In the genomic region with DNA sequence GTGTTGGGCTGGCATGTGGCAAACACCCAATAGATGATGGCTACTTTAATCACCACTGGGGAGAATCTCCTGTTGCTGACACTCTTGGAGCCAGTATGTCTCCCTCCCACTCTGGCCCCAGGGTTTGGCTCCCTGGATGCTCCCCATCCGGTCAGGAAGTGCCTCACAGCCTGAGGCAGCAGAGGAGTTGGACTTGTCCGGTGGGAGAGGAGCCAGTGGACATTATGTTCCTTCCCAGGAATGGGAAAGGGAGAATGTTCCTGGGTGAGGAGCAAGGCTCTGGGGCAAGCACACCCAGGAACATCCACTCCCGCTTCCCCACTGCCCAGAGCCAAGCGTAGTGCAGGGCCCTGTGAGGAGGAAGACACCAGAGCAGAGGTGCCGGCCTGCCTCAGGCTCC, we compare ENCODE assay signal across 11 cellular contexts.
DNase-seq lines count a peak whose midpoint lies in the region; ATAC-seq, FAIRE-seq and TF ChIP-seq lines count a peak whose summit lies in the region.
"Had no signal": no experiment of that assay in that cellular context is flagged by ENCODE, and none has a peak within 500 bp of the region (broad histone marks: within the 10 kb centered on the region; RNA-seq: fewer than 3 reads in every experiment).

No MANE protein-coding gene starts in this region.

- no TSS peak for BruUV-seq in HepG2 (replicated peaks; lab: Mats Ljungman, UMichigan)

- intact Hi-C loops in HepG2 (cut with micrococcal nuclease; ENCODE audit: unreplicated experiment) (no loop called here), mucosa of descending colon (cut with DNase I, micrococcal nuclease) (no loop called here)

- no peak overlapping the region for H3K4me2 ChIP-seq in HepG2 (ENCODE audit: low read depth, low read length)

- H3K4me1 ChIP-seq in liver (ENCODE audit: control insufficient read depth in 4 of 4, insufficient read depth in 4 of 4, low read length in 3 of 4), result no peaks in the 10 kb centered on the region
- H3K4me1 ChIP-seq in HepG2 (ENCODE audit: insufficient read depth, low read length), result no peaks in the 10 kb centered on the region
- H3K4me1 ChIP-seq in mucosa of descending colon (ENCODE audit: low read depth), result no peaks in the 10 kb centered on the region

- no peaks in the 10 kb centered on the region for H4K20me1 ChIP-seq in HepG2 (ENCODE audit: insufficient read depth, low read length)

- in situ Hi-C loops in HepG2 (cut with HindIII; ENCODE audit: extremely low pct_ligation_motif_present, low pct_unique_long_range_greater_than_20kb), result no loop called here

- H3K79me2 ChIP-seq in HepG2 (ENCODE audit: insufficient read depth, low read length), result no peaks in the 10 kb centered on the region

- TF ChIP-seq CTCF in liver (IDR thresholded peaks at IDR 0.05; ENCODE audit: low read depth, low read length, missing input control) (no peak), HepG2 (CRISPR knock-in tag; IDR thresholded peaks at IDR 0.05) (no peak), mucosa of descending colon (IDR thresholded peaks at IDR 0.05) (no peak)

- H3K27me3 ChIP-seq in liver (ENCODE audit: control insufficient read depth in 4 of 4, insufficient read depth in 4 of 4, low read length in 3 of 4) (no peaks in the 10 kb centered on the region), HepG2 (ENCODE audit: control insufficient read depth in 1 of 2, insufficient read depth in 2 of 2, low read length in 2 of 2) (peaks cover 1 to 19% of the 10 kb centered on the region in 2 experiments; a peak in 2 of 5 replicates)

- FAIRE-seq in HepG2 (lab: Jason Lieb, UNC), result no peak
- FAIRE-seq in urothelium cell line (lab: Jason Lieb, UNC), result no peak

- no peak for DNase-seq in HepG2 (ENCODE audit: low spot score)
- DNase-seq in fibroblast of gingiva (ENCODE audit: low read depth), result peak; percentile 97
- DNase-seq in mucosa of descending colon, result no peak
- DNase-seq in urothelium cell line (ENCODE audit: low spot score), result no peak
- DNase-seq in LoVo (ENCODE audit: low spot score), result no peak
- DNase-seq: NCI-H1930; stimulated activated naive CD8-positive, alpha-beta T cell treated with anti-CD3 and anti-CD28 coated beads, Interleukin-15, amount 100 ng/mL, for 72 hours had no signal

- CTCF ChIA-PET in HepG2 (lab: Yijun Ruan, JAX; ENCODE audit: low intra/inter-chr PET ratio, low total read pairs), result no interaction called here

- H3K9ac ChIP-seq in liver (ENCODE audit: low read depth in 1 of 2, low read length in 2 of 2), result no peak overlapping the region
- no peak overlapping the region for H3K9ac ChIP-seq in HepG2 (ENCODE audit: insufficient read depth, low read depth, low read length)

- no peaks in the 10 kb centered on the region for H3K36me3 ChIP-seq in liver (ENCODE audit: control insufficient read depth in 4 of 4, insufficient read depth in 3 of 4, low read depth in 1 of 4, low read length in 3 of 4)
- H3K36me3 ChIP-seq in HepG2 (replicated peaks in 1 of 2; ENCODE audit: control insufficient read depth in 1 of 2, insufficient read depth in 2 of 2, low read length in 2 of 2), result no peaks in the 10 kb centered on the region
- no peaks in the 10 kb centered on the region for H3K36me3 ChIP-seq in mucosa of descending colon (ENCODE audit: low read depth)

- POLR2A ChIA-PET in HepG2 (lab: Yijun Ruan, JAX), result no interaction called here

- TF ChIP-seq RAD21 in liver (IDR thresholded peaks at IDR 0.05), result peak in 1 of 2 donors; percentile 48
- no peak for TF ChIP-seq RAD21 in HepG2 (CRISPR knock-in tag; IDR thresholded peaks at IDR 0.05)

- TF ChIP-seq POLR2A in HepG2 (IDR thresholded peaks at IDR 0.05; ENCODE audit: insufficient read depth in 1 of 2, low read depth in 2 of 2, low read length in 2 of 2), result no peak

- ATAC-seq in HepG2 (no peak), mucosa of descending colon (peak; percentile 40), GM21515 (IDR thresholded peaks at IDR 0.05; ENCODE audit: unreplicated experiment) (no peak), HG03342 (IDR thresholded peaks at IDR 0.05; ENCODE audit: unreplicated experiment) (no peak)
- ATAC-seq: stimulated activated naive CD8-positive, alpha-beta T cell treated with anti-CD3 and anti-CD28 coated beads, Interleukin-15, amount 100 ng/mL, for 72 hours had no signal

- H3K27ac ChIP-seq in liver (ENCODE audit: low read depth in 1 of 2, low read length in 2 of 2) (no peak overlapping the region), HepG2 (ENCODE audit: extremely low read length, insufficient read depth, low read length) (no peak overlapping the region)
- H3K27ac ChIP-seq: 22Rv1 had no signal

- H3K9me3 ChIP-seq in liver (ENCODE audit: control insufficient read depth in 4 of 4, low read length in 3 of 4) (no peaks in the 10 kb centered on the region), HepG2 (ENCODE audit: low read length) (no peaks in the 10 kb centered on the region), mucosa of descending colon (no peaks in the 10 kb centered on the region)

- no peak for TF ChIP-seq EP300 in HepG2 (IDR thresholded peaks at IDR 0.05; ENCODE audit: low read depth in 2 of 2, low read length in 2 of 2)
- no peak for TF ChIP-seq EP300 in HepG2 (CRISPR knock-in tag; IDR thresholded peaks at IDR 0.05; ENCODE audit: borderline replicate concordance)

- H2AFZ ChIP-seq in HepG2 (ENCODE audit: low read length), result no peak overlapping the region

- 80% methylated on average over 5 of the region's 5 CpGs for WGBS in liver
- WGBS in HepG2 (ENCODE audit: low lambda C conversion rate), result 18% methylated on average over 4 of the region's 5 CpGs

- H3K4me3 ChIP-seq in liver (ENCODE audit: low read depth in 1 of 3, low read length in 3 of 3) (no peak overlapping the region), HepG2 (replicated peaks in 1 of 3; ENCODE audit: insufficient read depth in 1 of 3, low read depth in 2 of 3, low read length in 3 of 3) (no peak overlapping the region), mucosa of descending colon (no peak overlapping the region)

TF ChIP-seq in liver, 16 proteins besides CTCF, POLR2A, EP300 and RAD21 (continues in another document):
- no peak for TF ChIP-seq TAF1 (conservative IDR thresholded peaks at IDR 0.05)
- TF ChIP-seq, protein P1, sequence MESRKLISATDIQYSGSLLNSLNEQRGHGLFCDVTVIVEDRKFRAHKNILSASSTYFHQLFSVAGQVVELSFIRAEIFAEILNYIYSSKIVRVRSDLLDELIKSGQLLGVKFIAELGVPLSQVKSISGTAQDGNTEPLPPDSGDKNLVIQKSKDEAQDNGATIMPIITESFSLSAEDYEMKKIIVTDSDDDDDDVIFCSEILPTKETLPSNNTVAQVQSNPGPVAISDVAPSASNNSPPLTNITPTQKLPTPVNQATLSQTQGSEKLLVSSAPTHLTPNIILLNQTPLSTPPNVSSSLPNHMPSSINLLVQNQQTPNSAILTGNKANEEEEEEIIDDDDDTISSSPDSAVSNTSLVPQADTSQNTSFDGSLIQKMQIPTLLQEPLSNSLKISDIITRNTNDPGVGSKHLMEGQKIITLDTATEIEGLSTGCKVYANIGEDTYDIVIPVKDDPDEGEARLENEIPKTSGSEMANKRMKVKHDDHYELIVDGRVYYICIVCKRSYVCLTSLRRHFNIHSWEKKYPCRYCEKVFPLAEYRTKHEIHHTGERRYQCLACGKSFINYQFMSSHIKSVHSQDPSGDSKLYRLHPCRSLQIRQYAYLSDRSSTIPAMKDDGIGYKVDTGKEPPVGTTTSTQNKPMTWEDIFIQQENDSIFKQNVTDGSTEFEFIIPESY (IDR thresholded peaks at IDR 0.05), result no peak

TF ChIP-seq in HepG2, 621 proteins besides CTCF, POLR2A, EP300 and RAD21:
- TF ChIP-seq GABPB1 (CRISPR knock-in tag; IDR thresholded peaks at IDR 0.05) (no peak), CEBPG (CRISPR knock-in tag; IDR thresholded peaks at IDR 0.05) (no peak), SSRP1 (CRISPR knock-in tag; IDR thresholded peaks at IDR 0.05) (no peak), ZNF326 (CRISPR knock-in tag; IDR thresholded peaks at IDR 0.05; ENCODE audit: borderline replicate concordance) (no peak), ERF (CRISPR knock-in tag; IDR thresholded peaks at IDR 0.05) (no peak), NFIB (CRISPR knock-in tag; IDR thresholded peaks at IDR 0.05; ENCODE audit: borderline replicate concordance) (no peak), FIP1L1 (IDR thresholded peaks at IDR 0.05; ENCODE audit: borderline replicate concordance, insufficient read depth, low read depth, low read length) (no peak), SP4 (CRISPR knock-in tag; IDR thresholded peaks at IDR 0.05) (no peak), ZNF547 (CRISPR knock-in tag; IDR thresholded peaks at IDR 0.05) (no peak), ZNF841 (CRISPR knock-in tag; IDR thresholded peaks at IDR 0.05; ENCODE audit: borderline replicate concordance) (no peak), ZNF34 (CRISPR knock-in tag; IDR thresholded peaks at IDR 0.05; ENCODE audit: borderline replicate concordance) (no peak), PCBP1 (IDR thresholded peaks at IDR 0.05; ENCODE audit: borderline replicate concordance, low read depth, low read length) (no peak), ZNF816 (CRISPR knock-in tag; IDR thresholded peaks at IDR 0.05; ENCODE audit: borderline replicate concordance) (no peak), NR3C1 (CRISPR knock-in tag; IDR thresholded peaks at IDR 0.05) (no peak), ZFP82 (CRISPR knock-in tag; IDR thresholded peaks at IDR 0.05; ENCODE audit: borderline replicate concordance) (no peak), NCOR1 (IDR thresholded peaks at IDR 0.05; ENCODE audit: borderline replicate concordance, low read length) (no peak)
- TF ChIP-seq, protein P2, sequence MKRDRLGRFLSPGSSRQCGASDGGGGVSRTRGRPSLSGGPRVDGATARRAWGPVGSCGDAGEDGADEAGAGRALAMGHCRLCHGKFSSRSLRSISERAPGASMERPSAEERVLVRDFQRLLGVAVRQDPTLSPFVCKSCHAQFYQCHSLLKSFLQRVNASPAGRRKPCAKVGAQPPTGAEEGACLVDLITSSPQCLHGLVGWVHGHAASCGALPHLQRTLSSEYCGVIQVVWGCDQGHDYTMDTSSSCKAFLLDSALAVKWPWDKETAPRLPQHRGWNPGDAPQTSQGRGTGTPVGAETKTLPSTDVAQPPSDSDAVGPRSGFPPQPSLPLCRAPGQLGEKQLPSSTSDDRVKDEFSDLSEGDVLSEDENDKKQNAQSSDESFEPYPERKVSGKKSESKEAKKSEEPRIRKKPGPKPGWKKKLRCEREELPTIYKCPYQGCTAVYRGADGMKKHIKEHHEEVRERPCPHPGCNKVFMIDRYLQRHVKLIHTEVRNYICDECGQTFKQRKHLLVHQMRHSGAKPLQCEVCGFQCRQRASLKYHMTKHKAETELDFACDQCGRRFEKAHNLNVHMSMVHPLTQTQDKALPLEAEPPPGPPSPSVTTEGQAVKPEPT (CRISPR knock-in tag; IDR thresholded peaks at IDR 0.05; ENCODE audit: low read depth), result no peak
